Comparison of ENCODE assay signal across 1 cellular context in genomic region chr4:107824367-107825071, GRCh38.
TF ChIP-seq lines count a peak whose summit lies in the region.

TSS of gene SGMS2 (plus strand) at chr4:107824932. CDS start at chr4:107895554, 70,622 bp downstream.

TF ChIP-seq in K562, 482 proteins besides CTCF, POLR2A, EP300 and RAD21 (continued from another document):
- no peak for TF ChIP-seq KDM2B (CRISPR knock-in tag; IDR thresholded peaks at IDR 0.05)
- TF ChIP-seq ZBTB9 (CRISPR knock-in tag; IDR thresholded peaks at IDR 0.05): no peak
- no peak for TF ChIP-seq MTA2 (IDR thresholded peaks at IDR 0.05; ENCODE audit: low read depth)
- no peak for TF ChIP-seq ZC3H8 (IDR thresholded peaks at IDR 0.05)
- TF ChIP-seq ILK (tag; IDR thresholded peaks at IDR 0.05; ENCODE audit: borderline replicate concordance, low read depth): no peak
- TF ChIP-seq POLR2AphosphoS5 (IDR thresholded peaks at IDR 0.05; ENCODE audit: control insufficient read depth, insufficient read depth, low read depth, low read length): no peak
- TF ChIP-seq ZNF668 (CRISPR knock-in tag; IDR thresholded peaks at IDR 0.05): no peak
- 0 out of 2 replicates have a peak, but pooled peaks have one; percentile 13 for TF ChIP-seq JUND (IDR thresholded peaks at IDR 0.05; ENCODE audit: borderline replicate concordance, low read depth, low read length)
- TF ChIP-seq JUND (tag; IDR thresholded peaks at IDR 0.05; ENCODE audit: borderline replicate concordance, low read depth, low read length): no peak
- TF ChIP-seq SMAD4 (CRISPR knock-in tag; conservative IDR thresholded peaks at IDR 0.05): no peak
- peak; percentile 75 for TF ChIP-seq EGR1 (conservative IDR thresholded peaks at IDR 0.05)
- TF ChIP-seq DMBX1 (CRISPR knock-in tag; IDR thresholded peaks at IDR 0.05; ENCODE audit: borderline replicate concordance): no peak
- TF ChIP-seq RREB1 (CRISPR knock-in tag; IDR thresholded peaks at IDR 0.05): no peak
- TF ChIP-seq EZH2 (IDR thresholded peaks at IDR 0.05; ENCODE audit: borderline replicate concordance, low read depth, low read length): 0 out of 2 replicates have a peak, but pooled peaks have one; percentile 18
